In the genomic region with DNA sequence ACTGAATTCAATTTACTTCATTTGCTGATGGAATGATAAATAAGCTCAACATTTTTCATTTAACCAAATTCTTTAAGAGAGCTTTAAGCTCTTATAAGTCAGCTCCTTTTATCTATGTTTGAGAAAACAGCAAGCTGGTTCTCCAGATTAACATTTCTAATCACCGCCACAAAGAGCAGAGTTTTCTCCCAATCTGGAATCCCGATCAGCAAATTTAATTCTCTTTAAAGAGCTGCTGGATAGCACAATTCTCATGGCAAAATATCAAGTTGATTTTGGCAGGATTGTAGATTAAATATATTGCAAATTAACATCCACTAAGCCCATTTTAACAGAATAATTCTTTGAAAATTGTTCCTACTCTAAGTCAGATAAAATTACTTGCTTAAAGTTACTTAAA, we compare ENCODE assay signal across 18 cellular contexts. TPM values are rescaled to one million over a fixed set of nuclear protein-coding genes. Genes with fewer than 3 reads are reported as not detected.
A peak's percentile ranks its signal among the peaks of the same experiment; 100 is the strongest.
DNase-seq lines count a peak whose midpoint lies in the region; ATAC-seq, FAIRE-seq and TF ChIP-seq lines count a peak whose summit lies in the region.
"Had no signal": no experiment of that assay in that cellular context is flagged by ENCODE, and none has a peak within 500 bp of the region (broad histone marks: within the 10 kb centered on the region; RNA-seq: fewer than 3 reads in every experiment).

No MANE protein-coding gene starts in this region.

- no peak for TF ChIP-seq EP300 in A549 (IDR thresholded peaks at IDR 0.05)

- no peaks in the 10 kb centered on the region for H3K27me3 ChIP-seq in effector memory CD4-positive, alpha-beta T cell (replicated peaks; ENCODE audit: control insufficient read depth, insufficient read depth, low read length, poor library complexity, severe bottlenecking)
- no peaks in the 10 kb centered on the region for H3K27me3 ChIP-seq in mesenchymal stem cell (ENCODE audit: control insufficient read depth in 1 of 2, insufficient read depth in 1 of 2, low read length in 2 of 2)
- H3K27me3 ChIP-seq: suprapubic skin had no signal

- H3K4me1 ChIP-seq in A549 = peaks cover 72% of the 10 kb centered on the region
- H3K4me1 ChIP-seq in effector memory CD4-positive, alpha-beta T cell (ENCODE audit: control insufficient read depth, insufficient read depth, low read length, poor library complexity, severe bottlenecking) = peaks cover 3% of the 10 kb centered on the region
- H3K4me1 ChIP-seq in mesenchymal stem cell (ENCODE audit: control insufficient read depth, insufficient read depth, low read depth, low read length) = no peaks in the 10 kb centered on the region

- H3K18ac ChIP-seq in mesenchymal stem cell (ENCODE audit: low read depth in 1 of 2, low read length in 2 of 2) = no peak overlapping the region

- POLR2A ChIA-PET in A549 (lab: Yijun Ruan, JAX) = interaction anchor here (0.7 kb wide), 1 partner anchor 144 kb away, joined by 3 read pairs; no protein-coding TSS in a partner anchor

- H2AK5ac ChIP-seq in mesenchymal stem cell (ENCODE audit: low read length, severe bottlenecking) = no peak overlapping the region

- no peak overlapping the region for H3K14ac ChIP-seq in mesenchymal stem cell (ENCODE audit: low read length in 2 of 2)

- TF ChIP-seq POLR2A in A549 (IDR thresholded peaks at IDR 0.05; ENCODE audit: low read length) = no peak

- no peaks in the 10 kb centered on the region for H3K9me3 ChIP-seq in A549
- no peaks in the 10 kb centered on the region for H3K9me3 ChIP-seq in effector memory CD4-positive, alpha-beta T cell (ENCODE audit: control insufficient read depth, low read length)
- H3K9me3 ChIP-seq in mesenchymal stem cell (ENCODE audit: control insufficient read depth, low read length) = no peaks in the 10 kb centered on the region
- H3K9me3 ChIP-seq: suprapubic skin had no signal

- no peak overlapping the region for H2BK12ac ChIP-seq in mesenchymal stem cell (ENCODE audit: low read length in 2 of 2)

- ATAC-seq in A549 = no peak
- ATAC-seq: CD8-positive, alpha-beta T cell had no signal

- no peak overlapping the region for H4K8ac ChIP-seq in mesenchymal stem cell (ENCODE audit: low read length)

- H3K4me3 ChIP-seq in A549 = no peak overlapping the region; the same call in 2 of the 3 replicates
- no peak overlapping the region for H3K4me3 ChIP-seq in effector memory CD4-positive, alpha-beta T cell (ENCODE audit: insufficient read depth, low read depth, low read length, poor library complexity, severe bottlenecking)
- no peak overlapping the region for H3K4me3 ChIP-seq in mesenchymal stem cell (ENCODE audit: insufficient read depth in 1 of 2, low read depth in 1 of 2, low read length in 2 of 2)
- H3K4me3 ChIP-seq in foreskin fibroblast (ENCODE audit: low read depth in 1 of 2, low read length in 2 of 2) = no peak overlapping the region
- H3K4me3 ChIP-seq: suprapubic skin had no signal

- H3K4me2 ChIP-seq in A549 = peak overlapping the region; percentile 59
- no peak overlapping the region for H3K4me2 ChIP-seq in mesenchymal stem cell (ENCODE audit: low read length, poor library complexity, severe bottlenecking)

- no peak for TF ChIP-seq RAD21 in A549 (conservative IDR thresholded peaks at IDR 0.05 in 1 of 2, IDR thresholded peaks at IDR 0.05 in 1 of 2)

- DNase-seq in A549 (ENCODE audit: low read depth in 1 of 2, low spot score in 1 of 2) (no peak), HT-29 (ENCODE audit: low spot score) (peak; percentile 5), mesenchymal stem cell (no peak), NOMO-1 treated with DMSO at 0.1 percent for 48 hours (lab: John Stamatoyannopoulos, UW; ENCODE audit: unreplicated experiment) (no peak), foreskin fibroblast (no peak), NCI-H2227 (lab: John Stamatoyannopoulos, UW; ENCODE audit: unreplicated experiment) (no peak), urothelium cell line (ENCODE audit: low spot score) (no peak)
- no peak for DNase-seq in effector memory CD4-positive, alpha-beta T cell
- DNase-seq: activated naive CD4-positive, alpha-beta T cell; activated T-cell treated with anti-CD3 and anti-CD28 coated beads for 4 hours; CD8-positive, alpha-beta T cell; central memory CD4-positive, alpha-beta T cell; effector CD8-positive, alpha-beta T cell; hippocampal formation; NCI-H510A; T-cell had no signal

- H3K23ac ChIP-seq in mesenchymal stem cell (ENCODE audit: low read length in 2 of 2) = no peak overlapping the region

- FAIRE-seq in A549 (lab: Jason Lieb, UNC) = no peak
- FAIRE-seq in urothelium cell line (lab: Jason Lieb, UNC) = no peak
- FAIRE-seq: islet of Langerhans had no signal

- peaks cover 1% of the 10 kb centered on the region for H3K79me1 ChIP-seq in mesenchymal stem cell (replicated peaks; ENCODE audit: low read length, poor library complexity, severe bottlenecking)

- no peak overlapping the region for H2BK120ac ChIP-seq in mesenchymal stem cell (ENCODE audit: low read depth, low read length)

- H3K9ac ChIP-seq in mesenchymal stem cell (ENCODE audit: low read length) = peak overlapping the region; percentile 48

- H4K91ac ChIP-seq in mesenchymal stem cell (ENCODE audit: low read length) = no peak overlapping the region

- H2BK5ac ChIP-seq in mesenchymal stem cell (ENCODE audit: low read depth, low read length, poor library complexity, severe bottlenecking) = no peak overlapping the region

- H3K4ac ChIP-seq in mesenchymal stem cell (ENCODE audit: low read depth in 1 of 2, low read length in 2 of 2) = no peak overlapping the region

- H2AFZ ChIP-seq in mesenchymal stem cell (ENCODE audit: low read depth, low read length) = no peak overlapping the region

- 78% methylated on average over 2 of the region's 2 CpGs for WGBS in A549 (ENCODE audit: missing lambda C conversion rate)
- 100% methylated on average over 1 of the region's 2 CpGs for WGBS in mesenchymal stem cell

- H2BK15ac ChIP-seq in mesenchymal stem cell (ENCODE audit: low read depth, poor library complexity, severe bottlenecking) = no peak overlapping the region

- H3K27ac ChIP-seq in A549 = peak overlapping the region; percentile 54 to 58; a peak in 3 of 6 replicates
- H3K27ac ChIP-seq in effector memory CD4-positive, alpha-beta T cell (ENCODE audit: insufficient read depth, low read length, poor library complexity, severe bottlenecking) = peak overlapping the region; percentile 11
- H3K27ac ChIP-seq in mesenchymal stem cell (ENCODE audit: low read length, poor library complexity, severe bottlenecking) = no peak overlapping the region
- H3K27ac ChIP-seq: suprapubic skin had no signal

- H3K36me3 ChIP-seq in effector memory CD4-positive, alpha-beta T cell (ENCODE audit: control insufficient read depth, insufficient read depth, low read length) = no peaks in the 10 kb centered on the region
- H3K36me3 ChIP-seq in mesenchymal stem cell (ENCODE audit: control insufficient read depth in 1 of 2, insufficient read depth in 2 of 2, low read depth in 1 of 2, low read length in 2 of 2) = peaks cover 0 to 2% of the 10 kb centered on the region in 2 experiments
- H3K36me3 ChIP-seq: suprapubic skin had no signal

- CTCF ChIA-PET in A549 (lab: Yijun Ruan, JAX) = interaction anchor here (1.4 kb wide), 1 partner anchor 14 kb away, joined by 3 read pairs; no protein-coding TSS in a partner anchor

- no peak for TF ChIP-seq CTCF in A549 (IDR thresholded peaks at IDR 0.05)
- TF ChIP-seq CTCF in foreskin fibroblast (IDR thresholded peaks at IDR 0.05; ENCODE audit: low read depth, low read length) = no peak

TF ChIP-seq in A549, 52 proteins besides CTCF, POLR2A, EP300 and RAD21:
- TF ChIP-seq, protein P1, sequence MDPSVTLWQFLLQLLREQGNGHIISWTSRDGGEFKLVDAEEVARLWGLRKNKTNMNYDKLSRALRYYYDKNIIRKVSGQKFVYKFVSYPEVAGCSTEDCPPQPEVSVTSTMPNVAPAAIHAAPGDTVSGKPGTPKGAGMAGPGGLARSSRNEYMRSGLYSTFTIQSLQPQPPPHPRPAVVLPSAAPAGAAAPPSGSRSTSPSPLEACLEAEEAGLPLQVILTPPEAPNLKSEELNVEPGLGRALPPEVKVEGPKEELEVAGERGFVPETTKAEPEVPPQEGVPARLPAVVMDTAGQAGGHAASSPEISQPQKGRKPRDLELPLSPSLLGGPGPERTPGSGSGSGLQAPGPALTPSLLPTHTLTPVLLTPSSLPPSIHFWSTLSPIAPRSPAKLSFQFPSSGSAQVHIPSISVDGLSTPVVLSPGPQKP (IDR thresholded peaks at IDR 0.05; ENCODE audit: low read depth, low read length) = no peak
- TF ChIP-seq, protein P2, sequence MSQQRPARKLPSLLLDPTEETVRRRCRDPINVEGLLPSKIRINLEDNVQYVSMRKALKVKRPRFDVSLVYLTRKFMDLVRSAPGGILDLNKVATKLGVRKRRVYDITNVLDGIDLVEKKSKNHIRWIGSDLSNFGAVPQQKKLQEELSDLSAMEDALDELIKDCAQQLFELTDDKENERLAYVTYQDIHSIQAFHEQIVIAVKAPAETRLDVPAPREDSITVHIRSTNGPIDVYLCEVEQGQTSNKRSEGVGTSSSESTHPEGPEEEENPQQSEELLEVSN (IDR thresholded peaks at IDR 0.05; ENCODE audit: borderline replicate concordance, low read depth) = no peak
- TF ChIP-seq GATA3 (IDR thresholded peaks at IDR 0.05; ENCODE audit: borderline replicate concordance) = no peak
- no peak for TF ChIP-seq NFE2L2 (conservative IDR thresholded peaks at IDR 0.05; ENCODE audit: low read length)
- TF ChIP-seq CHD2 (IDR thresholded peaks at IDR 0.05; ENCODE audit: low read length, partially characterized antibody) = no peak
- TF ChIP-seq POLR2AphosphoS2 (conservative IDR thresholded peaks at IDR 0.05; ENCODE audit: low read length) = no peak

RNA-seq across cellular contexts. Expression of a gene that starts 48.8 kb away (rescaled TPM):
- polyA plus RNA-seq in A549 (2011; rRNA removed) (109 and 117 TPM in 2 replicates), A549 (2017; fragmentation: RNase III; extraction: RNeasy Plus Mini Kit Qiagen cat#74134 plus additional on column Dnase treatment) (39.5 to 41.1 TPM (median 40.5 TPM) in 3 replicates)
- 20.6 and 22.4 TPM in 2 replicates for polyA plus RNA-seq in A549 (2012; cell fraction: cytosol; rRNA removed)
- 8.8 and 10.3 TPM in 2 replicates for polyA plus RNA-seq in A549 (2012; cell fraction: nucleus; rRNA removed)
- polyA minus RNA-seq in A549 (2011; rRNA and poly(A)+ RNA removed) = 88.5 and 90.8 TPM in 2 replicates
- total RNA-seq in HT-29 (2014; rRNA removed; shearing (Covaris generic)) = 16.0 and 18.0 TPM in 2 replicates
- polyA plus RNA-seq in mesenchymal stem cell (2013, experiment 1 of 2) = 21.3 TPM
- polyA plus RNA-seq in mesenchymal stem cell (2013, experiment 2 of 2) = 21.0 TPM
